8 cellular contexts compared by ENCODE assay signal in genomic region chr2:223779877-223780276, GRCh38. TPM values are rescaled to one million over a fixed set of nuclear protein-coding genes. Genes with fewer than 3 reads are reported as not detected.
DNase-seq lines count a peak whose midpoint lies in the region; ATAC-seq, FAIRE-seq and TF ChIP-seq lines count a peak whose summit lies in the region.

No MANE protein-coding gene starts in this region.

- H3K4me3 ChIP-seq in A673 (ENCODE audit: low read depth, low read length, poor library complexity, severe bottlenecking) (no peak overlapping the region), esophagus squamous epithelium (no peak overlapping the region), tibial artery (no peak overlapping the region)

- H3K4me1 ChIP-seq in A673 (ENCODE audit: insufficient read depth, low read length, poor library complexity, severe bottlenecking) (peaks cover 4% of the 10 kb centered on the region), esophagus squamous epithelium (no peaks in the 10 kb centered on the region), tibial artery (no peaks in the 10 kb centered on the region)

- no TSS peak for BruUV-seq in A673 (replicated peaks; lab: Mats Ljungman, UMichigan)

- no peaks in the 10 kb centered on the region for H3K9me3 ChIP-seq in A673 (ENCODE audit: low read depth, low read length, poor library complexity, severe bottlenecking)
- H3K9me3 ChIP-seq in esophagus squamous epithelium: no peaks in the 10 kb centered on the region
- no peaks in the 10 kb centered on the region for H3K9me3 ChIP-seq in tibial artery

- TF ChIP-seq POLR2A in GM12891 (IDR thresholded peaks at IDR 0.05; ENCODE audit: low read depth, low read length): no peak
- TF ChIP-seq POLR2A in esophagus squamous epithelium (IDR thresholded peaks at IDR 0.05): no peak

- DNase-seq in A673 (ENCODE audit: low spot score): peak; percentile 85
- peak; percentile 42 for DNase-seq in GM12891 (ENCODE audit: insufficient read length, low spot score)
- DNase-seq in RCC 7860 (ENCODE audit: low spot score): peak; percentile 38
- peak; percentile 46 for DNase-seq in activated naive CD8-positive, alpha-beta T cell treated with anti-CD3 and anti-CD28 coated beads, Interleukin-2, amount 10 ng/mL, durations not matched to agents 7 days and 5 days
- peak; percentile 38 to 62 for DNase-seq in memory B cell (ENCODE audit: low spot score in 2 of 2)
- DNase-seq in esophagus squamous epithelium (lab: John Stamatoyannopoulos, UW): no peak
- no peak for DNase-seq in tibial artery

- FAIRE-seq in GM12891 (lab: Jason Lieb, UNC) (no peak), RCC 7860 (lab: Jason Lieb, UNC) (no peak)

- peak; percentile 48 for TF ChIP-seq CTCF in A673 (conservative IDR thresholded peaks at IDR 0.05; ENCODE audit: low read depth, low read length)
- TF ChIP-seq CTCF in esophagus squamous epithelium (IDR thresholded peaks at IDR 0.05): peak in 3 of 6 experiments; percentile 20 to 39 (median 24)
- no peak for TF ChIP-seq CTCF in tibial artery (IDR thresholded peaks at IDR 0.05)

- no peaks in the 10 kb centered on the region for H3K4me1 Mint-ChIP-seq in activated naive CD8-positive, alpha-beta T cell treated with anti-CD3 and anti-CD28 coated beads, Interleukin-2, amount 10 ng/mL, durations not matched to agents 7 days and 5 days
- peaks cover 16% of the 10 kb centered on the region for H3K4me1 Mint-ChIP-seq in memory B cell

- no peak overlapping the region for H3K4me3 Mint-ChIP-seq in activated naive CD8-positive, alpha-beta T cell treated with anti-CD3 and anti-CD28 coated beads, Interleukin-2, amount 10 ng/mL, durations not matched to agents 7 days and 5 days
- no peak overlapping the region for H3K4me3 Mint-ChIP-seq in memory B cell

- no peaks in the 10 kb centered on the region for H3K36me3 ChIP-seq in A673 (ENCODE audit: insufficient read depth, low read length, poor library complexity, severe bottlenecking)
- H3K36me3 ChIP-seq in esophagus squamous epithelium: peaks cover 0 to 19% (median 0%) of the 10 kb centered on the region in 3 donors
- peaks cover 0 to 4% (median 0%) of the 10 kb centered on the region in 3 donors for H3K36me3 ChIP-seq in tibial artery

- CTCF ChIA-PET in A673 (lab: Charles Lee): no interaction called here

- WGBS in esophagus squamous epithelium, 2 donors: 78 to 87% methylated on average over 6 to 7 of the region's 7 CpGs

- intact Hi-C loops in A673 (cut with micrococcal nuclease; ENCODE audit: unreplicated experiment) (no loop called here), esophagus squamous epithelium (cut with DNase I) (no loop called here), tibial artery (cut with DNase I; ENCODE audit: low total_unique reads) (no loop called here)

- ATAC-seq in HG03103 (IDR thresholded peaks at IDR 0.05; ENCODE audit: low read depth, unreplicated experiment) (peak; percentile 64), memory B cell (ENCODE audit: low read depth) (peak; percentile 96)
- peak; percentile 68 for ATAC-seq in activated naive CD8-positive, alpha-beta T cell treated with anti-CD3 and anti-CD28 coated beads, Interleukin-2, amount 10 ng/mL, durations not matched to agents 7 days and 5 days (ENCODE audit: low read depth)

- peaks cover 7% of the 10 kb centered on the region for H3K36me3 Mint-ChIP-seq in activated naive CD8-positive, alpha-beta T cell treated with anti-CD3 and anti-CD28 coated beads, Interleukin-2, amount 10 ng/mL, durations not matched to agents 7 days and 5 days
- peaks cover 20% of the 10 kb centered on the region for H3K36me3 Mint-ChIP-seq in memory B cell

- H3K27me3 ChIP-seq in A673 (replicated peaks; ENCODE audit: insufficient read depth, low read depth, low read length, poor library complexity) (no peaks in the 10 kb centered on the region), esophagus squamous epithelium (no peaks in the 10 kb centered on the region), tibial artery (no peaks in the 10 kb centered on the region)

- no peaks in the 10 kb centered on the region for H3K27me3 Mint-ChIP-seq in activated naive CD8-positive, alpha-beta T cell treated with anti-CD3 and anti-CD28 coated beads, Interleukin-2, amount 10 ng/mL, durations not matched to agents 7 days and 5 days
- H3K27me3 Mint-ChIP-seq in memory B cell: no peaks in the 10 kb centered on the region

- H3K27ac ChIP-seq in A673 (ENCODE audit: low read depth, low read length, poor library complexity, severe bottlenecking): no peak overlapping the region
- no peak overlapping the region for H3K27ac ChIP-seq in esophagus squamous epithelium
- no peak overlapping the region for H3K27ac ChIP-seq in tibial artery

- no peaks in the 10 kb centered on the region for H3K9me3 Mint-ChIP-seq in activated naive CD8-positive, alpha-beta T cell treated with anti-CD3 and anti-CD28 coated beads, Interleukin-2, amount 10 ng/mL, durations not matched to agents 7 days and 5 days
- H3K9me3 Mint-ChIP-seq in memory B cell: no peaks in the 10 kb centered on the region

- H3K27ac Mint-ChIP-seq in activated naive CD8-positive, alpha-beta T cell treated with anti-CD3 and anti-CD28 coated beads, Interleukin-2, amount 10 ng/mL, durations not matched to agents 7 days and 5 days: no peak overlapping the region
- peak overlapping the region; percentile 67 for H3K27ac Mint-ChIP-seq in memory B cell

- POLR2A ChIA-PET in A673 (lab: Charles Lee; ENCODE audit: low non-redundant PET): no interaction called here
- POLR2A ChIA-PET in activated naive CD8-positive, alpha-beta T cell treated with anti-CD3 and anti-CD28 coated beads, Interleukin-2, amount 10 ng/mL, durations not matched to agents 7 days and 5 days (lab: Charles Lee): interaction anchor here (0.7 kb wide), 1 partner anchor 172 kb away, joined by 3 read pairs; no protein-coding TSS in a partner anchor

TF ChIP-seq in GM12891, 5 proteins besides CTCF, POLR2A, EP300 and RAD21:
- TF ChIP-seq TAF1 (IDR thresholded peaks at IDR 0.05; ENCODE audit: low read depth, low read length) (no peak), POU2F2 (IDR thresholded peaks at IDR 0.05; ENCODE audit: low read depth, low read length) (no peak), SPI1 (IDR thresholded peaks at IDR 0.05; ENCODE audit: low read depth, low read length) (no peak), PAX5 (IDR thresholded peaks at IDR 0.05; ENCODE audit: insufficient read depth, low read length, severe bottlenecking) (no peak), POLR2AphosphoS5 (IDR thresholded peaks at IDR 0.05; ENCODE audit: low read depth, low read length) (no peak)

RNA-seq across cellular contexts. Expression of gene AP1S3, which starts 57.5 kb away (rescaled TPM):
- 19.9 and 23.0 TPM in 2 replicates for total RNA-seq in A673 (2021)
- 7.5 TPM for polyA plus RNA-seq in GM12891 (2012; ENCODE audit: low read depth, missing spikeins)
- total RNA-seq in activated naive CD8-positive, alpha-beta T cell treated with anti-CD3 and anti-CD28 coated beads, Interleukin-2, amount 10 ng/mL, durations not matched to agents 7 days and 5 days: 1 to 10 TPM; 5.8 to 6.3 TPM
- 10 to 100 TPM; 11.3 to 27.4 (median 15.6) TPM for total RNA-seq in esophagus squamous epithelium

Comparison
In these comparisons a context has a peak if more than half of its experiments do, and no peak if none do; other contexts are left out.
1. DNase-seq: peak in A673 (single experiment), GM12891 (single experiment), RCC 7860 (single experiment), activated naive CD8-positive, alpha-beta T cell treated with anti-CD3 and anti-CD28 coated beads, Interleukin-2, amount 10 ng/mL, durations not matched to agents 7 days and 5 days (single experiment) and memory B cell (2 of 2); none in esophagus squamous epithelium (single experiment) and tibial artery (0 of 2).
2. Peak in every context shown above with its lines, with median percentiles within 50 percentile points of each other: ATAC-seq.